ENCODE assay signal across 8 cellular contexts in genomic region chr7:105268511-105269392, GRCh38.
DNase-seq lines count a peak whose midpoint lies in the region; ATAC-seq and TF ChIP-seq lines count a peak whose summit lies in the region.

No MANE protein-coding gene starts in this region.

- H3K27me3 ChIP-seq in left lung (no peaks in the 10 kb centered on the region), subcutaneous abdominal adipose tissue (ENCODE audit: control insufficient read depth in 5 of 5, insufficient read depth in 4 of 5, low read length in 5 of 5) (no peaks in the 10 kb centered on the region)

- DNase-seq in D341Med (ENCODE audit: low spot score) (peak; percentile 49), OCI-M1 (lab: John Stamatoyannopoulos, UW) (peak; percentile 65), cerebellum (ENCODE audit: low spot score) (peak; percentile 79), left lung (no peak)
- DNase-seq in stimulated activated CD4-positive, alpha-beta T cell treated with anti-CD3 and anti-CD28 coated beads, Interleukin-15, amount 100 ng/mL, for 24 hours = no peak

- intact Hi-C loops in left lung (cut with DNase I) = no loop called here

- peak overlapping the region; percentile 84 to 92 (median 86) for H3K9ac ChIP-seq in subcutaneous abdominal adipose tissue (ENCODE audit: low read length in 5 of 5)

- H3K9me3 ChIP-seq in left lung (no peaks in the 10 kb centered on the region), subcutaneous abdominal adipose tissue (ENCODE audit: control insufficient read depth in 5 of 5, low read length in 5 of 5) (no peaks in the 10 kb centered on the region)

- ATAC-seq in GM19324 (IDR thresholded peaks at IDR 0.05; ENCODE audit: low FRiP score, unreplicated experiment) (peak; percentile 61), HG03460 (IDR thresholded peaks at IDR 0.05; ENCODE audit: unreplicated experiment) (peak; percentile 75), left lung (peak; percentile 95)

- H3K27ac ChIP-seq in left lung (peak overlapping the region; percentile 69 to 76), subcutaneous abdominal adipose tissue (ENCODE audit: low read depth, low read length) (peak overlapping the region; percentile 92)

- H3K4me3 ChIP-seq in left lung (peak overlapping the region; percentile 32 to 43), subcutaneous abdominal adipose tissue (ENCODE audit: low read depth in 1 of 5, low read length in 5 of 5) (peak overlapping the region; percentile 56 to 80 (median 71))

- TF ChIP-seq CTCF in left lung (IDR thresholded peaks at IDR 0.05) = no peak

- H3K4me1 ChIP-seq in left lung = peaks cover 11 to 37% of the 10 kb centered on the region in 2 donors
- peaks cover 0 to 31% (median 29%) of the 10 kb centered on the region in 5 donors for H3K4me1 ChIP-seq in subcutaneous abdominal adipose tissue (ENCODE audit: control insufficient read depth in 5 of 5, insufficient read depth in 5 of 5, low read length in 5 of 5)

- H3K36me3 ChIP-seq in left lung = no peaks in the 10 kb centered on the region
- no peaks in the 10 kb centered on the region for H3K36me3 ChIP-seq in subcutaneous abdominal adipose tissue (ENCODE audit: control insufficient read depth in 5 of 5, insufficient read depth in 5 of 5, low read length in 5 of 5)

Comparison
In these comparisons a context has a peak if more than half of its experiments do, and no peak if none do; other contexts are left out.
1. DNase-seq: peak in D341Med (single experiment), OCI-M1 (single experiment) and cerebellum (single experiment); none in left lung (0 of 2) and stimulated activated CD4-positive, alpha-beta T cell treated with anti-CD3 and anti-CD28 coated beads, Interleukin-15, amount 100 ng/mL, for 24 hours (single experiment).
2. Peak in every context shown above with its lines, with median percentiles within 50 percentile points of each other: ATAC-seq.